In genomic region chr20:63301671-63302070, GRCh38 we compare ENCODE assay signal across 12 cellular contexts. TPM values are rescaled to one million over a fixed set of nuclear protein-coding genes. Genes with fewer than 3 reads are reported as not detected.
"Had no signal": no experiment of that assay in that cellular context is flagged by ENCODE, and none has a peak within 500 bp of the region (broad histone marks: within the 10 kb centered on the region; RNA-seq: fewer than 3 reads in every experiment).

No MANE protein-coding gene starts in this region.

- H3K9ac ChIP-seq: GM23248 had no signal

- H3K27ac Mint-ChIP-seq: GM23338, H9, HFFc6 had no signal

- DNase-seq: GM23248, GOT3, H7, H9, HCEC 1CT, HFFc6 had no signal

- FAIRE-seq: H1, H54 had no signal

- H3K4me3 ChIP-seq: GM23248, GM23338, HAP-1 had no signal

- H3K27ac ChIP-seq: GM23248 had no signal

- H2AFZ ChIP-seq: GM23248, GM23338 had no signal

- H3K4me3 Mint-ChIP-seq: GM23338, H9, HFFc6 had no signal

- H3K9me3 Mint-ChIP-seq: HFFc6 had no signal

- H3K36me3 ChIP-seq: HAP-1 had no signal

- H3K4me1 ChIP-seq: HAP-1 had no signal

- H3K9me3 ChIP-seq: HAP-1 had no signal

- H3K4me2 ChIP-seq: GM23338 had no signal

- ATAC-seq: GM23338, HCT116 had no signal

RNA-seq across cellular contexts. Expression of gene COL20A1, which starts 8.7 kb away (rescaled TPM):
- total RNA-seq: GM23248 had no signal
- polyA plus RNA-seq: GM23248 had no signal

RNA-seq across cellular contexts. Expression of gene NKAIN4, which starts 47.4 kb away (rescaled TPM):
- total RNA-seq: GM23248, H4, HFFc6 had no signal
- polyA plus RNA-seq: GM23248 had no signal

RNA-seq across cellular contexts. Expression of gene CHRNA4, which starts 59.5 kb away (rescaled TPM):
- total RNA-seq: GM23248, H4, HFFc6 had no signal
- polyA plus RNA-seq: GM23248 had no signal
